In the genomic region with DNA sequence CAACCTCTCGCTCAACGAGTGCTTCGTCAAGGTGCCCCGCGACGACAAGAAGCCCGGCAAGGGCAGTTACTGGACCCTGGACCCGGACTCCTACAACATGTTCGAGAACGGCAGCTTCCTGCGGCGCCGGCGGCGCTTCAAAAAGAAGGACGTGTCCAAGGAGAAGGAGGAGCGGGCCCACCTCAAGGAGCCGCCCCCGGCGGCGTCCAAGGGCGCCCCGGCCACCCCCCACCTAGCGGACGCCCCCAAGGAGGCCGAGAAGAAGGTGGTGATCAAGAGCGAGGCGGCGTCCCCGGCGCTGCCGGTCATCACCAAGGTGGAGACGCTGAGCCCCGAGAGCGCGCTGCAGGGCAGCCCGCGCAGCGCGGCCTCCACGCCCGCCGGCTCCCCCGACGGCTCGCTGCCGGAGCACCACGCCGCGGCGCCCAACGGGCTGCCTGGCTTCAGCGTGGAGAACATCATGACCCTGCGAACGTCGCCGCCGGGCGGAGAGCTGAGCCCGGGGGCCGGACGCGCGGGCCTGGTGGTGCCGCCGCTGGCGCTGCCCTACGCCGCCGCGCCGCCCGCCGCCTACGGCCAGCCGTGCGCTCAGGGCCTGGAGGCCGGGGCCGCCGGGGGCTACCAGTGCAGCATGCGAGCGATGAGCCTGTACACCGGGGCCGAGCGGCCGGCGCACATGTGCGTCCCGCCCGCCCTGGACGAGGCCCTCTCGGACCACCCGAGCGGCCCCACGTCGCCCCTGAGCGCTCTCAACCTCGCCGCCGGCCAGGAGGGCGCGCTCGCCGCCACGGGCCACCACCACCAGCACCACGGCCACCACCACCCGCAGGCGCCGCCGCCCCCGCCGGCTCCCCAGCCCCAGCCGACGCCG, we compare ENCODE assay signal across 10 cellular contexts. TPM values are rescaled to one million over a fixed set of nuclear protein-coding genes. Genes with fewer than 3 reads are reported as not detected.
DNase-seq lines count a peak whose midpoint lies in the region; ATAC-seq, FAIRE-seq and TF ChIP-seq lines count a peak whose summit lies in the region.
"Had no signal": no experiment of that assay in that cellular context is flagged by ENCODE, and none has a peak within 500 bp of the region (broad histone marks: within the 10 kb centered on the region; RNA-seq: fewer than 3 reads in every experiment).

No MANE protein-coding gene starts in this region.

- DNase-seq in A549 (ENCODE audit: low read depth in 1 of 2, low spot score in 1 of 2) (no peak), endothelial cell (ENCODE audit: low spot score) (peak; percentile 56), mesendoderm (peak; percentile 33), NCI-H2107 (lab: John Stamatoyannopoulos, UW) (no peak), NCI-H2029 (lab: John Stamatoyannopoulos, UW) (no peak), GOT3 (lab: John Stamatoyannopoulos, UW) (no peak)

- peak overlapping the region; percentile 91 for H3K4me3 Mint-ChIP-seq in endothelial cell (ENCODE audit: unreplicated experiment)

- H4K8ac ChIP-seq in mesendoderm (ENCODE audit: low read depth, low read length), result no peak overlapping the region

- H3K4ac ChIP-seq in mesendoderm (ENCODE audit: low read depth, low read length), result no peak overlapping the region

- no peak overlapping the region for H2BK120ac ChIP-seq in mesendoderm (ENCODE audit: low read depth, low read length)

- H3K79me2 ChIP-seq in mesendoderm (ENCODE audit: control insufficient read depth, insufficient read depth, low read length), result no peaks in the 10 kb centered on the region

- peaks cover 17% of the 10 kb centered on the region for H3K36me3 Mint-ChIP-seq in endothelial cell (ENCODE audit: low read depth, unreplicated experiment)

- peak overlapping the region; percentile 51 for H3K4me2 ChIP-seq in A549
- H3K4me2 ChIP-seq in mesendoderm (ENCODE audit: low read length), result no peak overlapping the region

- H3K27ac ChIP-seq in A549, result peak overlapping the region; percentile 53 to 79
- no peak overlapping the region for H3K27ac ChIP-seq in HUES6 (ENCODE audit: low read depth, low read length)
- no peak overlapping the region for H3K27ac ChIP-seq in mesendoderm (ENCODE audit: low read depth, low read length)
- H3K27ac ChIP-seq: HL-60 had no signal

- no peak overlapping the region for H4K5ac ChIP-seq in mesendoderm (ENCODE audit: low read length)

- no peak overlapping the region for H3K9ac ChIP-seq in HUES6 (ENCODE audit: low read length)
- H3K9ac ChIP-seq in mesendoderm (ENCODE audit: low read length), result no peak overlapping the region

- H2BK5ac ChIP-seq in mesendoderm (ENCODE audit: low read length), result no peak overlapping the region

- H3K79me1 ChIP-seq in mesendoderm (ENCODE audit: low read length), result no peaks in the 10 kb centered on the region

- H3K23ac ChIP-seq in mesendoderm (ENCODE audit: low read length), result no peak overlapping the region

- H3K4me1 Mint-ChIP-seq in endothelial cell (ENCODE audit: unreplicated experiment), result peaks cover 38% of the 10 kb centered on the region

- H3K27me3 Mint-ChIP-seq in endothelial cell (ENCODE audit: unreplicated experiment), result peaks cover 15% of the 10 kb centered on the region

- TF ChIP-seq EP300 in A549 (IDR thresholded peaks at IDR 0.05), result no peak

- no peak for FAIRE-seq in A549 (lab: Jason Lieb, UNC)

- H2BK15ac ChIP-seq in mesendoderm (replicated peaks; ENCODE audit: low read depth), result no peak overlapping the region

- H3K27ac Mint-ChIP-seq in endothelial cell (ENCODE audit: unreplicated experiment), result no peak overlapping the region

- no peak overlapping the region for H3K56ac ChIP-seq in mesendoderm (ENCODE audit: low read length)

- H3K27me3 ChIP-seq in HUES6 (ENCODE audit: control insufficient read depth, insufficient read depth, low read length) (peaks cover 97% of the 10 kb centered on the region), mesendoderm (ENCODE audit: insufficient read depth, low read length, poor library complexity) (peaks cover 73% of the 10 kb centered on the region)

- ATAC-seq in A549 (peak in 1 of 2 experiments; percentile 26; a peak in 4 of 6 replicates), GM18870 (IDR thresholded peaks at IDR 0.05; ENCODE audit: unreplicated experiment) (no peak)
- ATAC-seq: left lobe of liver had no signal

- POLR2A ChIA-PET in A549 (lab: Yijun Ruan, JAX), result no interaction called here

- CTCF ChIA-PET in A549 (lab: Yijun Ruan, JAX), result interaction anchor here (0.6 to 2.0 kb wide), 2 partner anchors 161 to 495 kb away, joined by 3 to 11 read pairs; no protein-coding TSS in a partner anchor

- H3K4me3 ChIP-seq in A549 (peak overlapping the region; percentile 35), HUES6 (ENCODE audit: low read depth, low read length) (peak overlapping the region; percentile 66), mesendoderm (ENCODE audit: low read length) (no peak overlapping the region)

- peaks cover 9% of the 10 kb centered on the region; the same call in 1 of the 3 replicates for H3K4me1 ChIP-seq in A549
- peaks cover 43% of the 10 kb centered on the region for H3K4me1 ChIP-seq in HUES6 (ENCODE audit: control insufficient read depth, insufficient read depth, low read length)
- H3K4me1 ChIP-seq in mesendoderm (ENCODE audit: control insufficient read depth, low read depth, low read length), result peaks cover 10% of the 10 kb centered on the region

- no peaks in the 10 kb centered on the region for H3K9me3 Mint-ChIP-seq in endothelial cell (ENCODE audit: unreplicated experiment)

- peak; percentile 15; the same call in 1 of the 3 replicates for TF ChIP-seq CTCF in A549 (IDR thresholded peaks at IDR 0.05)
- TF ChIP-seq CTCF in endothelial cell (IDR thresholded peaks at IDR 0.05; ENCODE audit: unreplicated experiment), result no peak

- H3K9me3 ChIP-seq in A549 (no peaks in the 10 kb centered on the region), HUES6 (ENCODE audit: control insufficient read depth, insufficient read depth, low read depth, low read length) (no peaks in the 10 kb centered on the region)

- H3K36me3 ChIP-seq in HUES6 (ENCODE audit: control insufficient read depth, insufficient read depth, low read length), result no peaks in the 10 kb centered on the region
- no peaks in the 10 kb centered on the region for H3K36me3 ChIP-seq in mesendoderm (ENCODE audit: control insufficient read depth, insufficient read depth, low read length)

- H2AK5ac ChIP-seq in mesendoderm (ENCODE audit: low read length), result no peak overlapping the region

- no peak overlapping the region for H3K18ac ChIP-seq in mesendoderm (ENCODE audit: low read length)

- peak in 1 of 2 experiments; percentile 6; a peak in 1 of 5 replicates for TF ChIP-seq RAD21 in A549 (conservative IDR thresholded peaks at IDR 0.05 in 1 of 2, IDR thresholded peaks at IDR 0.05 in 1 of 2)

- 76% methylated on average over 35 of the region's 115 CpGs for WGBS in A549 (ENCODE audit: missing lambda C conversion rate)
- WGBS in mesendoderm (ENCODE audit: extremely low coverage, insufficient coverage, low lambda C conversion rate), result no CpG with 5 or more reads among the region's 115 CpGs

- no peak for TF ChIP-seq POLR2A in A549 (IDR thresholded peaks at IDR 0.05; ENCODE audit: low read length)

TF ChIP-seq in A549, 52 proteins besides CTCF, POLR2A, EP300 and RAD21 (continues in another document):
- TF ChIP-seq HOXA7 (CRISPR knock-in tag; IDR thresholded peaks at IDR 0.05), result no peak
- no peak for TF ChIP-seq SMC3 (IDR thresholded peaks at IDR 0.05)

RNA-seq across cellular contexts. Expression of gene FOXC2, which starts 1.3 kb away (rescaled TPM):
- polyA plus RNA-seq in A549 (2011; rRNA removed) (0.06 and 0.09 TPM in 2 replicates), A549 (2017; fragmentation: RNase III; extraction: RNeasy Plus Mini Kit Qiagen cat#74134 plus additional on column Dnase treatment) (0.28 to 0.46 TPM (median 0.42 TPM) in 3 replicates)
- 0.32 and 0.36 TPM in 2 replicates for polyA plus RNA-seq in A549 (2012; cell fraction: cytosol; rRNA removed)
- 0.54 and 0.61 TPM in 2 replicates for polyA plus RNA-seq in A549 (2012; cell fraction: nucleus; rRNA removed)
- 0.08 and 0.19 TPM in 2 replicates for polyA minus RNA-seq in A549 (2011; rRNA and poly(A)+ RNA removed)
- 16.3 TPM for total RNA-seq in endothelial cell (ENCODE audit: unreplicated experiment)
- polyA plus RNA-seq in mesendoderm (2013, experiment 1 of 2), result 1.7 TPM
- 1.7 TPM for polyA plus RNA-seq in mesendoderm (2013, experiment 2 of 2)

RNA-seq across cellular contexts. Expression of gene FOXL1, which starts 10.4 kb away (rescaled TPM):
- polyA plus RNA-seq in A549 (2011; rRNA removed) (0.48 and 0.50 TPM in 2 replicates), A549 (2017; fragmentation: RNase III; extraction: RNeasy Plus Mini Kit Qiagen cat#74134 plus additional on column Dnase treatment) (0.52 to 0.70 TPM (median 0.70 TPM) in 3 replicates)
- polyA plus RNA-seq in A549 (2012; cell fraction: cytosol; rRNA removed), result 0.62 and 1.5 TPM in 2 replicates
- polyA plus RNA-seq in A549 (2012; cell fraction: nucleus; rRNA removed), result 2.1 and 5.7 TPM in 2 replicates
- 0.33 and 0.34 TPM in 2 replicates for polyA minus RNA-seq in A549 (2011; rRNA and poly(A)+ RNA removed)
- total RNA-seq in endothelial cell (ENCODE audit: unreplicated experiment), result 3.4 TPM
- polyA plus RNA-seq in mesendoderm (2013, experiment 1 of 2), result 0.27 TPM
- 0.35 TPM for polyA plus RNA-seq in mesendoderm (2013, experiment 2 of 2)

RNA-seq across cellular contexts. Expression of gene MTHFSD, which starts 12.9 kb away (rescaled TPM):
- polyA plus RNA-seq in A549 (2011; rRNA removed) (14.9 and 16.9 TPM in 2 replicates), A549 (2017; fragmentation: RNase III; extraction: RNeasy Plus Mini Kit Qiagen cat#74134 plus additional on column Dnase treatment) (12.8 to 13.1 TPM (median 12.9 TPM) in 3 replicates)
- 8.6 and 10.3 TPM in 2 replicates for polyA plus RNA-seq in A549 (2012; cell fraction: cytosol; rRNA removed)
- polyA plus RNA-seq in A549 (2012; cell fraction: nucleus; rRNA removed), result 27.4 and 28.9 TPM in 2 replicates
- 29.8 and 32.2 TPM in 2 replicates for polyA minus RNA-seq in A549 (2011; rRNA and poly(A)+ RNA removed)
- total RNA-seq in endothelial cell (ENCODE audit: unreplicated experiment), result 30.6 TPM
- polyA plus RNA-seq in mesendoderm (2013, experiment 1 of 2), result 5.5 TPM
- 6.0 TPM for polyA plus RNA-seq in mesendoderm (2013, experiment 2 of 2)

RNA-seq across cellular contexts. Expression of gene FOXF1, which starts 57.6 kb away (rescaled TPM):
- polyA plus RNA-seq in A549 (2011; rRNA removed) (not detected in 2 replicates), A549 (2017; fragmentation: RNase III; extraction: RNeasy Plus Mini Kit Qiagen cat#74134 plus additional on column Dnase treatment) (not detected in 3 replicates)
- not detected in 2 replicates for polyA plus RNA-seq in A549 (2012; cell fraction: cytosol; rRNA removed)
- polyA plus RNA-seq in A549 (2012; cell fraction: nucleus; rRNA removed), result not detected in 2 replicates
- not detected in 2 replicates for polyA minus RNA-seq in A549 (2011; rRNA and poly(A)+ RNA removed)
- total RNA-seq in endothelial cell (ENCODE audit: unreplicated experiment), result 0.69 TPM
- polyA plus RNA-seq in mesendoderm (2013, experiment 1 of 2), result 0.07 TPM
- 0.03 TPM for polyA plus RNA-seq in mesendoderm (2013, experiment 2 of 2)

Comparison
In these comparisons a context has a peak if more than half of its experiments do, and no peak if none do; other contexts are left out.
1. DNase-seq: peak in endothelial cell (single experiment) and mesendoderm (single experiment); none in A549 (0 of 2), NCI-H2107 (single experiment), NCI-H2029 (single experiment) and GOT3 (single experiment).
2. H3K27ac ChIP-seq: peak in A549 (2 of 2); none in HUES6 (single experiment) and mesendoderm (single experiment).